Comparison of ENCODE assay signal across 9 cellular contexts in the genomic region with DNA sequence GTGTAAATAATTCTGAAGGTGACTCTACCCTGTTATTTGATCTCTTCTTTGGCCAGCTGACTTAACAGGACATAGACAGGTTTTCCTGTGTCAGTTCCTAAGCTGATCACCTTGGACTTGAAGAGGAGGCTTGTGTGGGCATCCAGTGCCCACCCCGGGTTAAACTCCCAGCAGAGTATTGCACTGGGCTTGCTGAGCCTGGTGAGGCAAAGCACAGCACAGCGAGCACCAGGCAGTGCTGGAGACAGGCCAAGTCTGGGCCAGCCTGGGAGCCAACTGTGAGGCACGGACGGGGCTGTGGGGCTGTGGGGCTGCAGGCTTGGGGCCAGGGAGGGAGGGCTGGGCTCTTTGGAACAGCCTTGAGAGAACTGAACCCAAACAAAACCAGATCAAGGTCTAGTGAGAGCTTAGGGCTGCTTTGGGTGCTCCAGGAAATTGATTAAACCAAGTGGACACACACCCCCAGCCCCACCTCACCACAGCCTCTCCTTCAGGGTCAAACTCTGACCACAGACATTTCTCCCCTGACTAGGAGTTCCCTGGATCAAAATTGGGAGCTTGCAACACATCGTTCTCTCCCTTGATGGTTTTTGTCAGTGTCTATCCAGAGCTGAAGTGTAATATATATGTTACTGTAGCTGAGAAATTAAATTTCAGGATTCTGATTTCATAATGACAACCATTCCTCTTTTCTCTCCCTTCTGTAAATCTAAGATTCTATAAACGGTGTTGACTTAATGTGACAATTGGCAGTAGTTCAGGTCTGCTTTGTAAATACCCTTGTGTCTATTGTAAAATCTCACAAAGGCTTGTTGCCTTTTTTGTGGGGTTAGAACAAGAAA. TPM values are rescaled to one million over a fixed set of nuclear protein-coding genes. Genes with fewer than 3 reads are reported as not detected.
DNase-seq lines count a peak whose midpoint lies in the region; ATAC-seq, FAIRE-seq and TF ChIP-seq lines count a peak whose summit lies in the region.
"Had no signal": no experiment of that assay in that cellular context is flagged by ENCODE, and none has a peak within 500 bp of the region (broad histone marks: within the 10 kb centered on the region; RNA-seq: fewer than 3 reads in every experiment).

No MANE protein-coding gene starts in this region.

- H2AFZ ChIP-seq in mammary epithelial cell (ENCODE audit: low read depth, low read length): no peak overlapping the region

- no peaks in the 10 kb centered on the region for H3K79me2 ChIP-seq in mammary epithelial cell (ENCODE audit: insufficient read depth, low read length)

- H3K27me3 Mint-ChIP-seq in MCF 10A (ENCODE audit: insufficient read depth, unreplicated experiment): peaks cover 10% of the 10 kb centered on the region

- no peak for ATAC-seq in GM19324 (IDR thresholded peaks at IDR 0.05; ENCODE audit: low FRiP score, unreplicated experiment)
- ATAC-seq: naive thymus-derived CD8-positive, alpha-beta T cell had no signal

- no peak overlapping the region for H3K4me3 Mint-ChIP-seq in MCF 10A (ENCODE audit: unreplicated experiment)
- H3K4me3 Mint-ChIP-seq: naive thymus-derived CD8-positive, alpha-beta T cell had no signal

- no peaks in the 10 kb centered on the region for H3K4me1 Mint-ChIP-seq in MCF 10A (ENCODE audit: insufficient read depth, unreplicated experiment)

- no peak overlapping the region for H3K9ac ChIP-seq in mammary epithelial cell (ENCODE audit: insufficient read depth, low read length)

- no peaks in the 10 kb centered on the region for H3K9me3 Mint-ChIP-seq in MCF 10A (ENCODE audit: unreplicated experiment)
- H3K9me3 Mint-ChIP-seq: naive thymus-derived CD8-positive, alpha-beta T cell had no signal

- in situ Hi-C loops in mammary epithelial cell (cut with MboI; ENCODE audit: low sequenced_read_pairs in 2 of 2): no loop called here

- intact Hi-C loops in MCF 10A (cut with micrococcal nuclease): loop anchor here (2.0 to 10.0 kb wide), 2 partner anchors 41 to 181 kb away; no protein-coding TSS in a partner anchor
- intact Hi-C loops in mammary epithelial cell (cut with micrococcal nuclease): loop anchor here (2.0 to 10.0 kb wide), 3 partner anchors 188 to 997 kb away; a partner anchor contains a TSS

- POLR2A ChIA-PET in MCF 10A (lab: Yijun Ruan, JAX): interaction anchor here (0.9 to 1.2 kb wide), 3 partner anchors 38 to 207 kb away, joined by 3 to 8 read pairs (median 3); a partner anchor contains a TSS

- FAIRE-seq in urothelium cell line (lab: Jason Lieb, UNC): peak; percentile 50

- no peak overlapping the region for H3K27ac Mint-ChIP-seq in MCF 10A (ENCODE audit: low read depth, unreplicated experiment)

- DNase-seq in MCF 10A (ENCODE audit: unreplicated experiment) (peak; percentile 17), mammary epithelial cell (no peak), anterior cingulate cortex (lab: John Stamatoyannopoulos, UW) (peak in 53 of 58 donors; percentile 20 to 89 (median 72)), iris pigment epithelial cell (ENCODE audit: low read depth) (peak; percentile 33), urothelium cell line (ENCODE audit: low spot score) (peak; percentile 29), germinal center (ENCODE audit: low spot score) (no peak), NCI-H187 treated with DMSO at 0.1 percent for 48 hours (lab: John Stamatoyannopoulos, UW) (no peak)
- DNase-seq: naive thymus-derived CD8-positive, alpha-beta T cell had no signal

- H3K4me1 ChIP-seq in mammary epithelial cell (ENCODE audit: insufficient read depth, low read length): no peaks in the 10 kb centered on the region

- H4K20me1 ChIP-seq in mammary epithelial cell (ENCODE audit: insufficient read depth, low read length): no peaks in the 10 kb centered on the region

- BruUV-seq in MCF 10A (replicated peaks; lab: Mats Ljungman, UMichigan) (no TSS peak), mammary epithelial cell (replicated peaks; lab: Mats Ljungman, UMichigan) (no TSS peak)

- CTCF ChIA-PET in MCF 10A (lab: Yijun Ruan, JAX): interaction anchor here (0.6 to 6.4 kb wide), 13 partner anchors 9 to 1436 kb away, joined by 3 to 61 read pairs (median 5); no protein-coding TSS in a partner anchor
- CTCF ChIA-PET in mammary epithelial cell (lab: Charles Lee; ENCODE audit: low non-redundant PET): interaction anchor here (0.5 kb wide), 1 partner anchor 9 kb away, joined by 3 read pairs; no protein-coding TSS in a partner anchor

- H3K27me3 ChIP-seq in mammary epithelial cell (ENCODE audit: insufficient read depth, low read length): no peaks in the 10 kb centered on the region

- WGBS in mammary epithelial cell (ENCODE audit: low coverage, missing lambda C conversion rate): 25% methylated on average over 4 of the region's 6 CpGs

- TF ChIP-seq CTCF in MCF 10A (IDR thresholded peaks at IDR 0.05; ENCODE audit: unreplicated experiment) (no peak), mammary epithelial cell (conservative IDR thresholded peaks at IDR 0.05 in 1 of 2, IDR thresholded peaks at IDR 0.05 in 1 of 2; ENCODE audit: extremely low read depth in 1 of 2, insufficient read depth in 1 of 2, low read depth in 1 of 2, low read length in 2 of 2) (no peak)

- no peak overlapping the region for H3K4me2 ChIP-seq in mammary epithelial cell (ENCODE audit: insufficient read depth, low read depth, low read length)

- no peaks in the 10 kb centered on the region for H3K9me3 ChIP-seq in mammary epithelial cell (replicated peaks; ENCODE audit: insufficient read depth, low read length)

- no peak overlapping the region for H3K4me3 ChIP-seq in mammary epithelial cell (replicated peaks in 1 of 3; ENCODE audit: insufficient read depth in 1 of 3, low read depth in 2 of 3, low read length in 3 of 3)

- dilution Hi-C loops in mammary epithelial cell (cut with HindIII; ENCODE audit: low sequenced_read_pairs): no loop called here

- H3K36me3 ChIP-seq in mammary epithelial cell (ENCODE audit: insufficient read depth, low read length): no peaks in the 10 kb centered on the region

- no peaks in the 10 kb centered on the region for H3K36me3 Mint-ChIP-seq in MCF 10A (ENCODE audit: insufficient read depth, unreplicated experiment)
- H3K36me3 Mint-ChIP-seq: naive thymus-derived CD8-positive, alpha-beta T cell had no signal

- H3K27ac ChIP-seq in mammary epithelial cell (ENCODE audit: insufficient read depth, low read depth, low read length): no peak overlapping the region

RNA-seq across cellular contexts. Expression of a gene that starts 5.1 kb away (rescaled TPM):
- total RNA-seq in MCF 10A (2022): not detected in 2 replicates
- not detected for total RNA-seq in mammary epithelial cell
- polyA plus RNA-seq in mammary epithelial cell: not detected
- not detected for polyA minus RNA-seq in mammary epithelial cell
- total RNA-seq: naive thymus-derived CD8-positive, alpha-beta T cell had no signal
- polyA plus RNA-seq: naive thymus-derived CD8-positive, alpha-beta T cell had no signal

Comparison
In these comparisons a context has a peak if more than half of its experiments do, and no peak if none do; other contexts are left out.
1. DNase-seq: peak in MCF 10A (single experiment), anterior cingulate cortex (53 of 58), iris pigment epithelial cell (single experiment) and urothelium cell line (single experiment); none in mammary epithelial cell (single experiment), germinal center (single experiment) and NCI-H187 treated with DMSO at 0.1 percent for 48 hours (single experiment).